In the genomic region with DNA sequence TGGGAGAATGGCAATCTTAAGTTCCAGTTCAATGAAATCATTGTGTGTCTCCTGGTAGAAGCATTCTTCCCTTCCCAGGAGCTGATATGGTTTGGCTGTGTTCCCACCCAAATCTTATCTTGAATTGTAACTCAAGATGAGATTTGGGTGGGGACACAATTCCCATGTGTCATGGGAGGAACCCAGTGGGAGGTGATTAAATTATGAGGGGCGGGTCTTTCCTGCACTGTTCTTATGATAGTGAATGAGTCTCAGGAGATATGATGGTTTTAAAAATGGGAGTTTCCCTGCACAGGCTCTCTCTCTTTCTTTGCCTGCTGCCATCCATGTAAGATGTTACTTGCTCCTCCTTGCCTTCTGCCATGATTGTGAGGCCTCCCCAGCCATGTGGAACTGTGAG, we compare ENCODE assay signal across 1 cellular context.
A peak's percentile ranks its signal among the peaks of the same experiment; 100 is the strongest.
TF ChIP-seq lines count a peak whose summit lies in the region.

No MANE protein-coding gene starts in this region.

TF ChIP-seq in K562, 482 proteins besides CTCF, POLR2A, EP300 and RAD21:
- TF ChIP-seq, protein P1, sequence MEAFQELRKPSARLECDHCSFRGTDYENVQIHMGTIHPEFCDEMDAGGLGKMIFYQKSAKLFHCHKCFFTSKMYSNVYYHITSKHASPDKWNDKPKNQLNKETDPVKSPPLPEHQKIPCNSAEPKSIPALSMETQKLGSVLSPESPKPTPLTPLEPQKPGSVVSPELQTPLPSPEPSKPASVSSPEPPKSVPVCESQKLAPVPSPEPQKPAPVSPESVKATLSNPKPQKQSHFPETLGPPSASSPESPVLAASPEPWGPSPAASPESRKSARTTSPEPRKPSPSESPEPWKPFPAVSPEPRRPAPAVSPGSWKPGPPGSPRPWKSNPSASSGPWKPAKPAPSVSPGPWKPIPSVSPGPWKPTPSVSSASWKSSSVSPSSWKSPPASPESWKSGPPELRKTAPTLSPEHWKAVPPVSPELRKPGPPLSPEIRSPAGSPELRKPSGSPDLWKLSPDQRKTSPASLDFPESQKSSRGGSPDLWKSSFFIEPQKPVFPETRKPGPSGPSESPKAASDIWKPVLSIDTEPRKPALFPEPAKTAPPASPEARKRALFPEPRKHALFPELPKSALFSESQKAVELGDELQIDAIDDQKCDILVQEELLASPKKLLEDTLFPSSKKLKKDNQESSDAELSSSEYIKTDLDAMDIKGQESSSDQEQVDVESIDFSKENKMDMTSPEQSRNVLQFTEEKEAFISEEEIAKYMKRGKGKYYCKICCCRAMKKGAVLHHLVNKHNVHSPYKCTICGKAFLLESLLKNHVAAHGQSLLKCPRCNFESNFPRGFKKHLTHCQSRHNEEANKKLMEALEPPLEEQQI (IDR thresholded peaks at IDR 0.05), result peak; percentile 78; the same call in 1 of the 2 replicates
- peak; percentile 78 for TF ChIP-seq ZEB2 (IDR thresholded peaks at IDR 0.05)
- peak; percentile 74 for TF ChIP-seq TRIM28 (IDR thresholded peaks at IDR 0.05)
- TF ChIP-seq CBX5 (IDR thresholded peaks at IDR 0.05; ENCODE audit: borderline replicate concordance, low read depth), result peak; percentile 39; the same call in 1 of the 2 replicates
- peak; percentile 85 for TF ChIP-seq CC2D1A (IDR thresholded peaks at IDR 0.05)
- peak; percentile 40 for TF ChIP-seq ZFP36 (IDR thresholded peaks at IDR 0.05; ENCODE audit: low read depth, low read length, partially characterized antibody)
- TF ChIP-seq, protein P2, sequence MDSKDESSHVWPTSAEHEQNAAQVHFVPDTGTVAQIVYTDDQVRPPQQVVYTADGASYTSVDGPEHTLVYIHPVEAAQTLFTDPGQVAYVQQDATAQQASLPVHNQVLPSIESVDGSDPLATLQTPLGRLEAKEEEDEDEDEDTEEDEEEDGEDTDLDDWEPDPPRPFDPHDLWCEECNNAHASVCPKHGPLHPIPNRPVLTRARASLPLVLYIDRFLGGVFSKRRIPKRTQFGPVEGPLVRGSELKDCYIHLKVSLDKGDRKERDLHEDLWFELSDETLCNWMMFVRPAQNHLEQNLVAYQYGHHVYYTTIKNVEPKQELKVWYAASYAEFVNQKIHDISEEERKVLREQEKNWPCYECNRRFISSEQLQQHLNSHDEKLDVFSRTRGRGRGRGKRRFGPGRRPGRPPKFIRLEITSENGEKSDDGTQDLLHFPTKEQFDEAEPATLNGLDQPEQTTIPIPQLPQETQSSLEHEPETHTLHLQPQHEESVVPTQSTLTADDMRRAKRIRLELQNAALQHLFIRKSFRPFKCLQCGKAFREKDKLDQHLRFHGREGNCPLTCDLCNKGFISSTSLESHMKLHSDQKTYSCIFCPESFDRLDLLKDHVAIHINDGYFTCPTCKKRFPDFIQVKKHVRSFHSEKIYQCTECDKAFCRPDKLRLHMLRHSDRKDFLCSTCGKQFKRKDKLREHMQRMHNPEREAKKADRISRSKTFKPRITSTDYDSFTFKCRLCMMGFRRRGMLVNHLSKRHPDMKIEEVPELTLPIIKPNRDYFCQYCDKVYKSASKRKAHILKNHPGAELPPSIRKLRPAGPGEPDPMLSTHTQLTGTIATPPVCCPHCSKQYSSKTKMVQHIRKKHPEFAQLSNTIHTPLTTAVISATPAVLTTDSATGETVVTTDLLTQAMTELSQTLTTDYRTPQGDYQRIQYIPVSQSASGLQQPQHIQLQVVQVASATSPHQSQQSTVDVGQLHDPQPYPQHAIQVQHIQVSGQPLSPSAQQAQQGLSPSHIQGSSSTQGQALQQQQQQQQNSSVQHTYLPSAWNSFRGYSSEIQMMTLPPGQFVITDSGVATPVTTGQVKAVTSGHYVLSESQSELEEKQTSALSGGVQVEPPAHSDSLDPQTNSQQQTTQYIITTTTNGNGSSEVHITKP (IDR thresholded peaks at IDR 0.05; ENCODE audit: partially characterized antibody), result peak; percentile 40
- TF ChIP-seq ZNF431 (CRISPR knock-in tag; IDR thresholded peaks at IDR 0.05), result peak; percentile 100
- TF ChIP-seq, protein P3, sequence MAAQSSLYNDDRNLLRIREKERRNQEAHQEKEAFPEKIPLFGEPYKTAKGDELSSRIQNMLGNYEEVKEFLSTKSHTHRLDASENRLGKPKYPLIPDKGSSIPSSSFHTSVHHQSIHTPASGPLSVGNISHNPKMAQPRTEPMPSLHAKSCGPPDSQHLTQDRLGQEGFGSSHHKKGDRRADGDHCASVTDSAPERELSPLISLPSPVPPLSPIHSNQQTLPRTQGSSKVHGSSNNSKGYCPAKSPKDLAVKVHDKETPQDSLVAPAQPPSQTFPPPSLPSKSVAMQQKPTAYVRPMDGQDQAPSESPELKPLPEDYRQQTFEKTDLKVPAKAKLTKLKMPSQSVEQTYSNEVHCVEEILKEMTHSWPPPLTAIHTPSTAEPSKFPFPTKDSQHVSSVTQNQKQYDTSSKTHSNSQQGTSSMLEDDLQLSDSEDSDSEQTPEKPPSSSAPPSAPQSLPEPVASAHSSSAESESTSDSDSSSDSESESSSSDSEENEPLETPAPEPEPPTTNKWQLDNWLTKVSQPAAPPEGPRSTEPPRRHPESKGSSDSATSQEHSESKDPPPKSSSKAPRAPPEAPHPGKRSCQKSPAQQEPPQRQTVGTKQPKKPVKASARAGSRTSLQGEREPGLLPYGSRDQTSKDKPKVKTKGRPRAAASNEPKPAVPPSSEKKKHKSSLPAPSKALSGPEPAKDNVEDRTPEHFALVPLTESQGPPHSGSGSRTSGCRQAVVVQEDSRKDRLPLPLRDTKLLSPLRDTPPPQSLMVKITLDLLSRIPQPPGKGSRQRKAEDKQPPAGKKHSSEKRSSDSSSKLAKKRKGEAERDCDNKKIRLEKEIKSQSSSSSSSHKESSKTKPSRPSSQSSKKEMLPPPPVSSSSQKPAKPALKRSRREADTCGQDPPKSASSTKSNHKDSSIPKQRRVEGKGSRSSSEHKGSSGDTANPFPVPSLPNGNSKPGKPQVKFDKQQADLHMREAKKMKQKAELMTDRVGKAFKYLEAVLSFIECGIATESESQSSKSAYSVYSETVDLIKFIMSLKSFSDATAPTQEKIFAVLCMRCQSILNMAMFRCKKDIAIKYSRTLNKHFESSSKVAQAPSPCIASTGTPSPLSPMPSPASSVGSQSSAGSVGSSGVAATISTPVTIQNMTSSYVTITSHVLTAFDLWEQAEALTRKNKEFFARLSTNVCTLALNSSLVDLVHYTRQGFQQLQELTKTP (IDR thresholded peaks at IDR 0.05; ENCODE audit: low read depth in 1 of 2, partially characterized antibody in 2 of 2), result peak; percentile 51 to 66
- peak; percentile 45 to 86; a peak in 2 of 4 replicates for TF ChIP-seq TRIM24 (IDR thresholded peaks at IDR 0.05)
- TF ChIP-seq, protein P4, sequence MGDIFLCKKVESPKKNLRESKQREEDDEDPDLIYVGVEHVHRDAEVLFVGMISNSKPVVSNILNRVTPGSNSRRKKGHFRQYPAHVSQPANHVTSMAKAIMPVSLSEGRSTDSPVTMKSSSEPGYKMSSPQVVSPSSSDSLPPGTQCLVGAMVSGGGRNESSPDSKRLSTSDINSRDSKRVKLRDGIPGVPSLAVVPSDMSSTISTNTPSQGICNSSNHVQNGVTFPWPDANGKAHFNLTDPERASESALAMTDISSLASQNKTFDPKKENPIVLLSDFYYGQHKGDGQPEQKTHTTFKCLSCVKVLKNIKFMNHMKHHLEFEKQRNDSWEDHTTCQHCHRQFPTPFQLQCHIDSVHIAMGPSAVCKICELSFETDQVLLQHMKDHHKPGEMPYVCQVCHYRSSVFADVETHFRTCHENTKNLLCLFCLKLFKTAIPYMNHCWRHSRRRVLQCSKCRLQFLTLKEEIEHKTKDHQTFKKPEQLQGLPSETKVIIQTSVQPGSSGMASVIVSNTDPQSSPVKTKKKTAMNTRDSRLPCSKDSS (IDR thresholded peaks at IDR 0.05; ENCODE audit: low read depth, partially characterized antibody), result peak; percentile 83
